ENCODE assay signal across 1 cellular context in the genomic region with DNA sequence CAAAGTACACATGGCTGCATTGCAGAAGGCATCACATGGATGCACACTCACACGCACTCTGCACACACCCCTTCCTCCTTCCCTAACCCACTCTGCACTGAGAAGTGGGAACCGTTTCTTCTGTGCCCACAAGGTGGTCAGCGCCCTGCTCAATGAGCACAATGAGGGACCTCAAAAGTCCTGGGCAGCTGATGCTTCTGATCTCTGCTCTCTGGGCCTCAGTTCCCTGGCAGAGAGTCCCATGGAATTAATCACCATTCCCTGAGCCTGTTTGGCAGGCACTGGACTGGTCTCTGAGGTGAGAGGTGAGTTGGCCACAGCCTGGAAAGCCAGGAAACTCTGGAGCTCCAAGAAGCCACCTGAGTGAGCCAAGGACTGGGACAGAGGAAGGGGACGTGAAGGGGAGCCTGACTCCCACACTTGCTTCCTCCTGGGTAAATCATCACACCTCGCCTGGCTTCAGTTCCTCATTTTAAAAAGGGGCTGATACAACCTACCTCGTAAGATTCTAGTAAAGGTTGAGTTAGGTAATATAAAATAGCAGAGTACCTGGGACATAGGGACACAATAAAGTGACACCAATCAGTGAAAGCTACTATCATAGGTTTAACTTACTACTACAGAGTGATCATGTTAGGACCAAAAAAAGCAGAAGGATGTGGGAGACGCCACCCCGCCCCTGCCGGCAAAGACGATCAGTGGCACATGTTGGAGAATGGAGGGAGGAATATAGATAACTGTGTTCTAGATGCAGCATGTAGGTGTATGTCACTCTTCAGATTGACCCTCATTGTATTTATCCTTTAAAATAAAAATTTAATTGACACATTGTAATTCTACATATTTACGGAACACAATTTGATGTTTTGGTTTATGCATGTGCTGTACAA.
TF ChIP-seq lines count a peak whose summit lies in the region.

No MANE protein-coding gene starts in this region.

TF ChIP-seq in IMR-90, 13 proteins besides CTCF, POLR2A, EP300 and RAD21:
- TF ChIP-seq MXI1 (IDR thresholded peaks at IDR 0.05; ENCODE audit: borderline replicate concordance, low read depth, low read length) (no peak), NFE2L2 (IDR thresholded peaks at IDR 0.05; ENCODE audit: low read depth, low read length) (no peak), CEBPB (IDR thresholded peaks at IDR 0.05; ENCODE audit: low read depth, low read length) (no peak), RFX5 (IDR thresholded peaks at IDR 0.05; ENCODE audit: low read depth, low read length) (no peak), CHD1 (IDR thresholded peaks at IDR 0.05; ENCODE audit: low read depth, low read length) (no peak), FOS (IDR thresholded peaks at IDR 0.05; ENCODE audit: low read depth, low read length) (no peak)
- TF ChIP-seq, protein P1, sequence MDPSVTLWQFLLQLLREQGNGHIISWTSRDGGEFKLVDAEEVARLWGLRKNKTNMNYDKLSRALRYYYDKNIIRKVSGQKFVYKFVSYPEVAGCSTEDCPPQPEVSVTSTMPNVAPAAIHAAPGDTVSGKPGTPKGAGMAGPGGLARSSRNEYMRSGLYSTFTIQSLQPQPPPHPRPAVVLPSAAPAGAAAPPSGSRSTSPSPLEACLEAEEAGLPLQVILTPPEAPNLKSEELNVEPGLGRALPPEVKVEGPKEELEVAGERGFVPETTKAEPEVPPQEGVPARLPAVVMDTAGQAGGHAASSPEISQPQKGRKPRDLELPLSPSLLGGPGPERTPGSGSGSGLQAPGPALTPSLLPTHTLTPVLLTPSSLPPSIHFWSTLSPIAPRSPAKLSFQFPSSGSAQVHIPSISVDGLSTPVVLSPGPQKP (IDR thresholded peaks at IDR 0.05; ENCODE audit: borderline replicate concordance, low read depth, low read length), result no peak
